Comparison of ENCODE assay signal across 23 cellular contexts in genomic region chr12:113846883-113847282, GRCh38.
DNase-seq lines count a peak whose midpoint lies in the region; ATAC-seq and TF ChIP-seq lines count a peak whose summit lies in the region.
"Had no signal": no experiment of that assay in that cellular context is flagged by ENCODE, and none has a peak within 500 bp of the region (broad histone marks: within the 10 kb centered on the region; RNA-seq: fewer than 3 reads in every experiment).

No MANE protein-coding gene starts in this region.

- no peaks in the 10 kb centered on the region for H3K9me3 Mint-ChIP-seq in neural crest cell
- H3K9me3 Mint-ChIP-seq: CD4-positive, alpha-beta memory T cell; HFFc6 had no signal

- peak; percentile 16 for TF ChIP-seq CTCF in NB4 (IDR thresholded peaks at IDR 0.05; ENCODE audit: low read depth, low read length)
- TF ChIP-seq CTCF in neural crest cell (conservative IDR thresholded peaks at IDR 0.05), result no peak

- H3K36me3 Mint-ChIP-seq in neural crest cell (ENCODE audit: low read depth), result no peaks in the 10 kb centered on the region

- DNase-seq in GF-D8 (lab: John Stamatoyannopoulos, UW) (peak; percentile 43), NB4 (ENCODE audit: low read depth) (peak; percentile 97), SKM-1 treated with dmso at 0.1 percent for 144 hours (lab: John Stamatoyannopoulos, UW; ENCODE audit: unreplicated experiment) (peak; percentile 61), neural crest cell (ENCODE audit: low read depth, low spot score) (no peak), NCI-H774 (lab: John Stamatoyannopoulos, UW) (no peak), cortex of kidney (lab: John Stamatoyannopoulos, UW) (no peak)
- no peak for DNase-seq in stimulated activated CD4-positive, alpha-beta T cell treated with anti-CD3 and anti-CD28 coated beads, Interleukin-4, amount 100 ng/mL, for 24 hours
- DNase-seq: C1 segment of cervical spinal cord; CD4-positive, alpha-beta memory T cell; COR-L47; DMS53; GOT3; HFFc6; NCI-H1048; NCI-H1417; NCI-H1694; NCI-H2029 treated with DMSO at 0.1 percent for 48 hours; NCI-H446 treated with DMSO at 0.1 percent for 48 hours; NCI-H526; SIG-M5 had no signal

- no peak for ATAC-seq in HG02938 (IDR thresholded peaks at IDR 0.05; ENCODE audit: unreplicated experiment)

- H3K4me3 Mint-ChIP-seq in neural crest cell, result no peak overlapping the region
- H3K4me3 Mint-ChIP-seq: CD4-positive, alpha-beta memory T cell; HFFc6 had no signal

- H3K4me3 ChIP-seq in NB4 (ENCODE audit: low read depth, low read length), result no peak overlapping the region
- H3K4me3 ChIP-seq: HAP-1, SK-N-MC had no signal

- H3K27me3 Mint-ChIP-seq in neural crest cell (ENCODE audit: low read depth), result no peaks in the 10 kb centered on the region
- H3K27me3 Mint-ChIP-seq: CD4-positive, alpha-beta memory T cell had no signal

- no peaks in the 10 kb centered on the region for H3K4me1 Mint-ChIP-seq in neural crest cell

- no peak for TF ChIP-seq POLR2A in NB4 (IDR thresholded peaks at IDR 0.05; ENCODE audit: extremely low read depth, insufficient read length)

- H3K27ac Mint-ChIP-seq in neural crest cell (ENCODE audit: unreplicated experiment), result peak overlapping the region; percentile 85
- H3K27ac Mint-ChIP-seq: HFFc6 had no signal

Comparison
In these comparisons a context has a peak if more than half of its experiments do, and no peak if none do; other contexts are left out.
1. DNase-seq: peak in GF-D8 (single experiment), NB4 (single experiment) and SKM-1 treated with dmso at 0.1 percent for 144 hours (single experiment); none in neural crest cell (single experiment), NCI-H774 (single experiment), cortex of kidney (single experiment) and stimulated activated CD4-positive, alpha-beta T cell treated with anti-CD3 and anti-CD28 coated beads, Interleukin-4, amount 100 ng/mL, for 24 hours (single experiment).